ENCODE assay signal across 20 cellular contexts in the genomic region with DNA sequence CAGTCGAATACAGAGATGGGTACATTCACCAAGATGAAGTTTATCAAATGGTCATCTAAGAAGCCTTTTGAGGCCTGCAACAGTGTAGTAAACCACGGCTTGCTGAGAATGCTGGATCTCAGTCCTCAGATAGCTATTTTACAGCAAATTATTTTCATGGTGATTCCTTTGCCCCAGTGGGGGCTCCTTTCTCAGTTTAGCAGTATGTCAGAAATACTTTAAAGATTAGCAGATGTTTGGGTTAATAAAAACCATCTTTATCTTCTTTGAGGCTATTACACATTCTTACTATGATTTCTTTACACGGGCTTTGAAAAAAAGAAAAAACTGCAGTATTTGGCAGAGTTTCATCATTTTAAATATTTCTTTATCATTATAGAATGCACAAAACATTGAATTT.
"Had no signal": no experiment of that assay in that cellular context is flagged by ENCODE, and none has a peak within 500 bp of the region (broad histone marks: within the 10 kb centered on the region; RNA-seq: fewer than 3 reads in every experiment).

No MANE protein-coding gene starts in this region.

- ATAC-seq: activated CD8-positive, alpha-beta T cell treated with anti-CD3 and anti-CD28 coated beads, Interleukin-2, amount 10 ng/mL, durations not matched to agents 7 days and 5 days; effector memory CD8-positive, alpha-beta T cell; foreskin keratinocyte; pancreas; right cardiac atrium; T-cell had no signal

- H3K27me3 ChIP-seq: esophagus muscularis mucosa, foreskin keratinocyte, neutrophil, pancreas, stomach, transverse colon, uterus had no signal

- H3K9me3 ChIP-seq: esophagus muscularis mucosa, left ventricle myocardium inferior, pancreas, stomach, transverse colon, uterus had no signal

- H3K36me3 ChIP-seq: uterus had no signal

- H3K4me3 ChIP-seq: esophagus muscularis mucosa, left ventricle myocardium inferior, pancreas, stomach, transverse colon, uterus had no signal

- H3K27ac ChIP-seq: esophagus muscularis mucosa, foreskin keratinocyte, left ventricle myocardium inferior, neutrophil, pancreas, uterus had no signal

- DNase-seq: activated CD4-positive, alpha-beta T cell treated with anti-CD3 and anti-CD28 coated beads for 1 hour; activated CD4-positive, alpha-beta T cell treated with anti-CD3 and anti-CD28 coated beads, Interleukin-2, amount 50 U/mL, for 1 hour; activated CD8-positive, alpha-beta T cell treated with anti-CD3 and anti-CD28 coated beads, Interleukin-2, amount 10 ng/mL, durations not matched to agents 7 days and 5 days; activated naive CD4-positive, alpha-beta T cell treated with Interleukin-2 at 50 U/mL for 16 hours; activated naive CD8-positive, alpha-beta T cell treated with anti-CD3 and anti-CD28 coated beads for 36 hours; activated T-cell treated with anti-CD3 and anti-CD28 coated beads, Interleukin-2, amount 50 U/mL, for 1 hour; central memory CD4-positive, alpha-beta T cell; effector memory CD8-positive, alpha-beta T cell; foreskin keratinocyte; hippocampal formation; kidney glomerular epithelial cell; left ventricle myocardium inferior; pancreas; right cardiac atrium; stomach; T-cell; transverse colon; uterus had no signal
